In genomic region chr20:54095824-54096223, GRCh38 we compare ENCODE assay signal across 3 cellular contexts.
TF ChIP-seq lines count a peak whose summit lies in the region.

No MANE protein-coding gene starts in this region.

TF ChIP-seq in A549, 52 proteins besides CTCF, POLR2A, EP300 and RAD21:
- TF ChIP-seq ZFP36 (IDR thresholded peaks at IDR 0.05; ENCODE audit: borderline replicate concordance, partially characterized antibody) (peak; percentile 65), CHD4 (IDR thresholded peaks at IDR 0.05; ENCODE audit: borderline replicate concordance) (no peak)

TF ChIP-seq in HCT116, 20 proteins besides CTCF, POLR2A, EP300 and RAD21:
- no peak for TF ChIP-seq EZH2phosphoT487 (IDR thresholded peaks at IDR 0.05; ENCODE audit: borderline replicate concordance)
- no peak for TF ChIP-seq SP1 (IDR thresholded peaks at IDR 0.05; ENCODE audit: low read depth)
- no peak for TF ChIP-seq CEBPB (IDR thresholded peaks at IDR 0.05; ENCODE audit: low read depth)
- no peak for TF ChIP-seq YY1 (IDR thresholded peaks at IDR 0.05; ENCODE audit: extremely low read depth, insufficient replicate concordance, low read depth, low read length)

TF ChIP-seq in H1, 55 proteins besides CTCF, POLR2A, EP300 and RAD21:
- no peak for TF ChIP-seq GTF2F1 (IDR thresholded peaks at IDR 0.05; ENCODE audit: borderline replicate concordance, low read depth, low read length)
- no peak for TF ChIP-seq ATF3 (IDR thresholded peaks at IDR 0.05; ENCODE audit: insufficient read depth, low read depth, low read length)
- 0 out of 2 replicates have a peak, but pooled peaks have one; percentile 13 for TF ChIP-seq KDM1A (IDR thresholded peaks at IDR 0.05; ENCODE audit: borderline replicate concordance, low read length)
